27 cellular contexts compared by ENCODE assay signal in genomic region chr5:162603399-162603798, GRCh38.
"Had no signal": no experiment of that assay in that cellular context is flagged by ENCODE, and none has a peak within 500 bp of the region (broad histone marks: within the 10 kb centered on the region; RNA-seq: fewer than 3 reads in every experiment).

No MANE protein-coding gene starts in this region.

- H3K27ac Mint-ChIP-seq: naive thymus-derived CD4-positive, alpha-beta T cell; natural killer cell; nephron; stimulated activated effector memory CD8-positive, alpha-beta T cell treated with anti-CD3 and anti-CD28 coated beads, Interleukin-12 subunit alpha, Interleukin-12 subunit beta, amount 100 ng/mL, for 72 hours; stimulated activated naive B cell treated with anti-CD40 and anti-IgM and Interleukin-4, amounts not matched to agents 10 μg/mL and 1 μg/mL and 100 μg/mL, for 72 hours; stimulated activated naive CD8-positive, alpha-beta T cell treated with anti-CD3 and anti-CD28 coated beads, Interleukin-15, Interleukin-2, amounts not matched to agents 100 ng/mL and 50 ng/mL, for 24 hours; type B pancreatic cell had no signal

- H3K27me3 ChIP-seq: pancreas, right lobe of liver, sigmoid colon, stomach, thyroid gland, transverse colon, upper lobe of right lung, uterus had no signal

- DNase-seq: naive thymus-derived CD4-positive, alpha-beta T cell; natural killer cell; occipital lobe; pancreas; posterior cingulate gyrus; right cardiac atrium; right lobe of liver; sigmoid colon; small intestine; stimulated activated CD4-positive, alpha-beta T cell treated with anti-CD3 and anti-CD28 coated beads, Interleukin-15, amount 100 ng/mL, for 24 hours; stimulated activated CD4-positive, alpha-beta T cell treated with anti-CD3 and anti-CD28 coated beads, Interleukin-2, amount 100 ng/mL, for 24 hours; stimulated activated CD4-positive, alpha-beta T cell treated with anti-CD3 and anti-CD28 coated beads, Interleukin-2, amount 100 ng/mL, for 48 hours; stimulated activated CD4-positive, alpha-beta T cell treated with anti-CD3 and anti-CD28 coated beads, Interleukin-4, amount 100 ng/mL, for 24 hours; stimulated activated naive B cell treated with anti-CD40 and anti-IgM and Interleukin-4, amounts not matched to agents 10 μg/mL and 1 μg/mL and 100 μg/mL, for 72 hours; stimulated activated naive CD4-positive, alpha-beta T cell treated with Interleukin-2 at 50 U/mL for 16 hours; stomach; thyroid gland; transverse colon; upper lobe of right lung; uterus had no signal

- H3K27ac ChIP-seq: pancreas, prostate gland, right lobe of liver, sigmoid colon, stomach, thoracic aorta, thyroid gland, transverse colon, upper lobe of right lung, uterus had no signal

- H3K4me1 Mint-ChIP-seq: naive thymus-derived CD4-positive, alpha-beta T cell; natural killer cell; nephron; neural crest cell; stimulated activated effector memory CD8-positive, alpha-beta T cell treated with anti-CD3 and anti-CD28 coated beads, Interleukin-12 subunit alpha, Interleukin-12 subunit beta, amount 100 ng/mL, for 72 hours; stimulated activated naive B cell treated with anti-CD40 and anti-IgM and Interleukin-4, amounts not matched to agents 10 μg/mL and 1 μg/mL and 100 μg/mL, for 72 hours had no signal

- H3K9me3 ChIP-seq: prostate gland, thyroid gland, uterus had no signal

- H3K9me3 Mint-ChIP-seq: nephron, type B pancreatic cell had no signal

- H3K4me3 Mint-ChIP-seq: naive thymus-derived CD4-positive, alpha-beta T cell; natural killer cell; nephron; neural crest cell; stimulated activated effector memory CD8-positive, alpha-beta T cell treated with anti-CD3 and anti-CD28 coated beads, Interleukin-12 subunit alpha, Interleukin-12 subunit beta, amount 100 ng/mL, for 72 hours; stimulated activated naive B cell treated with anti-CD40 and anti-IgM and Interleukin-4, amounts not matched to agents 10 μg/mL and 1 μg/mL and 100 μg/mL, for 72 hours; stimulated activated naive CD8-positive, alpha-beta T cell treated with anti-CD3 and anti-CD28 coated beads, Interleukin-15, Interleukin-2, amounts not matched to agents 100 ng/mL and 50 ng/mL, for 24 hours; type B pancreatic cell had no signal

- H3K27me3 Mint-ChIP-seq: naive thymus-derived CD4-positive, alpha-beta T cell; stimulated activated naive B cell treated with anti-CD40 and anti-IgM and Interleukin-4, amounts not matched to agents 10 μg/mL and 1 μg/mL and 100 μg/mL, for 72 hours; stimulated activated naive CD8-positive, alpha-beta T cell treated with anti-CD3 and anti-CD28 coated beads, Interleukin-15, Interleukin-2, amounts not matched to agents 100 ng/mL and 50 ng/mL, for 24 hours; type B pancreatic cell had no signal

- H3K36me3 Mint-ChIP-seq: naive thymus-derived CD4-positive, alpha-beta T cell; natural killer cell; stimulated activated effector memory CD8-positive, alpha-beta T cell treated with anti-CD3 and anti-CD28 coated beads, Interleukin-12 subunit alpha, Interleukin-12 subunit beta, amount 100 ng/mL, for 72 hours; stimulated activated naive B cell treated with anti-CD40 and anti-IgM and Interleukin-4, amounts not matched to agents 10 μg/mL and 1 μg/mL and 100 μg/mL, for 72 hours; type B pancreatic cell had no signal

- H3K4me1 ChIP-seq: pancreas, prostate gland, right lobe of liver, sigmoid colon, stomach, thyroid gland, transverse colon, upper lobe of right lung, uterus had no signal

- H3K36me3 ChIP-seq: pancreas, prostate gland, right lobe of liver, sigmoid colon, stomach, thoracic aorta, thyroid gland, transverse colon, upper lobe of right lung, uterus had no signal

- H3K4me3 ChIP-seq: pancreas, prostate gland, right lobe of liver, sigmoid colon, stomach, thoracic aorta, thyroid gland, transverse colon, upper lobe of right lung, uterus had no signal
